In the genomic region with DNA sequence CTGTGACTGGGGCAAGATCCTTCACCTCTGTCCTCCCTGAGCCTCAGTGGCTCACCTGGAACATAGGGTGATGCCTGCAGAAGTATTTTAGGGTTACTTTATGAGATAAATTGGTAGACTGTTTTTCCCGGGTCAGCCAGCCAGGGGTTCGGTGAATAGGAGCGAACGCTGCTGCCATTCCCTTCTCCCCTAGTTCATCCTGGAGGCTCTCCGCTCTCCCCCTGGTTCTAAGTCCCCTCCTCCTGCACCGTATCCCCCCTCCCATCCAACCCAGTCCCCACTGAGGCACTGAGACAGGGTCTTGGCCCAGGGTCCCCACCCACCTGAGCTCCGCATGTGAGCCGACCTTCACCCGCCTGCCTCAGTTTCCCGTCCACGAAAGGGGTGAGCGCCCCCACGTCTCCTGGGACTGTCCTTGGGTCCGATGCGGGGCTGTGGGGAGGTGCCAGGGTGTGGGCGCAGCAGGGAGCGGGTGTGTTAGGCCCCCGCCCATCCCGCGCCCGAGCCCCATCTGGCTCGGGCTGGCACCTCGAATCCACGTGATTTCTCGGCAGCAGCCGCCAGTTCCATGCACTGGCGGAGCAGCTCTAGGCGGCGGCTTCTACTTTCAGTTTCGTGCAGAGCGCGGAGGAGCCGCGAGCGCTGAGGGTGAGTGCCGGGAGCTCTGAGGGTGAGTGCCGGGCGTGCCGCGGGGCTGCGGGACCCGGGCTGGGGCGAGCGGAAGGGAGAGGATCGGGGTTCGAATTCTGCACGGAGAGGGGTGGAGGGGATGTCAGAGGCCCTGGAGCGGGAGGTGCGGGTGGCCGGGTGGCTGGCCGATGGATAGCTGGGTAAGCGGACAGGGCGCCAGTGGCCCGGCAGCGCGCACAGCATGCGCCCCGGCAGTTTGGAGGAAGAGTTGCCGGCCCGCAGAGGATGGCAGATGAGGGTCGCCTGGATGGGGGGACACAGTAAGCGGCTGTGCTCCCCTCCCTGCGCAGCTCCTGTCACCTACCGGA, we compare ENCODE assay signal across 8 cellular contexts. TPM values are rescaled to one million over a fixed set of nuclear protein-coding genes. Genes with fewer than 3 reads are reported as not detected.
A peak's percentile ranks its signal among the peaks of the same experiment; 100 is the strongest.
DNase-seq lines count a peak whose midpoint lies in the region; ATAC-seq and TF ChIP-seq lines count a peak whose summit lies in the region.

A gene with protein sequence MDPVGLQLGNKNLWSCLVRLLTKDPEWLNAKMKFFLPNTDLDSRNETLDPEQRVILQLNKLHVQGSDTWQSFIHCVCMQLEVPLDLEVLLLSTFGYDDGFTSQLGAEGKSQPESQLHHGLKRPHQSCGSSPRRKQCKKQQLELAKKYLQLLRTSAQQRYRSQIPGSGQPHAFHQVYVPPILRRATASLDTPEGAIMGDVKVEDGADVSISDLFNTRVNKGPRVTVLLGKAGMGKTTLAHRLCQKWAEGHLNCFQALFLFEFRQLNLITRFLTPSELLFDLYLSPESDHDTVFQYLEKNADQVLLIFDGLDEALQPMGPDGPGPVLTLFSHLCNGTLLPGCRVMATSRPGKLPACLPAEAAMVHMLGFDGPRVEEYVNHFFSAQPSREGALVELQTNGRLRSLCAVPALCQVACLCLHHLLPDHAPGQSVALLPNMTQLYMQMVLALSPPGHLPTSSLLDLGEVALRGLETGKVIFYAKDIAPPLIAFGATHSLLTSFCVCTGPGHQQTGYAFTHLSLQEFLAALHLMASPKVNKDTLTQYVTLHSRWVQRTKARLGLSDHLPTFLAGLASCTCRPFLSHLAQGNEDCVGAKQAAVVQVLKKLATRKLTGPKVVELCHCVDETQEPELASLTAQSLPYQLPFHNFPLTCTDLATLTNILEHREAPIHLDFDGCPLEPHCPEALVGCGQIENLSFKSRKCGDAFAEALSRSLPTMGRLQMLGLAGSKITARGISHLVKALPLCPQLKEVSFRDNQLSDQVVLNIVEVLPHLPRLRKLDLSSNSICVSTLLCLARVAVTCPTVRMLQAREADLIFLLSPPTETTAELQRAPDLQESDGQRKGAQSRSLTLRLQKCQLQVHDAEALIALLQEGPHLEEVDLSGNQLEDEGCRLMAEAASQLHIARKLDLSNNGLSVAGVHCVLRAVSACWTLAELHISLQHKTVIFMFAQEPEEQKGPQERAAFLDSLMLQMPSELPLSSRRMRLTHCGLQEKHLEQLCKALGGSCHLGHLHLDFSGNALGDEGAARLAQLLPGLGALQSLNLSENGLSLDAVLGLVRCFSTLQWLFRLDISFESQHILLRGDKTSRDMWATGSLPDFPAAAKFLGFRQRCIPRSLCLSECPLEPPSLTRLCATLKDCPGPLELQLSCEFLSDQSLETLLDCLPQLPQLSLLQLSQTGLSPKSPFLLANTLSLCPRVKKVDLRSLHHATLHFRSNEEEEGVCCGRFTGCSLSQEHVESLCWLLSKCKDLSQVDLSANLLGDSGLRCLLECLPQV (N-terminal part only) (plus strand): TSS at position 610 of the 998 bp plus-strand sequence. CDS start 31,156 bp downstream, outside the sequence.

- no peaks in the 10 kb centered on the region for H3K27me3 ChIP-seq in A673 (replicated peaks; ENCODE audit: insufficient read depth, low read depth, low read length, poor library complexity)

- no peaks in the 10 kb centered on the region for H3K9me3 ChIP-seq in A673 (ENCODE audit: low read depth, low read length, poor library complexity, severe bottlenecking)

- H3K4me3 ChIP-seq in A673 (ENCODE audit: low read depth, low read length, poor library complexity, severe bottlenecking) (peak within 1 kb of the TSS; percentile 60), choroid plexus epithelial cell (ENCODE audit: low read depth, low read length) (peak within 1 kb of the TSS; percentile 81)

- ATAC-seq in HG03064 (IDR thresholded peaks at IDR 0.05; ENCODE audit: low read depth, unreplicated experiment) = peak; percentile 67
- ATAC-seq in left colon = peak; percentile 72

- DNase-seq in A673 (ENCODE audit: low spot score) (peak; percentile 91), NCI-H460 (ENCODE audit: extremely low read depth, low read depth) (peak; percentile 78), choroid plexus epithelial cell (ENCODE audit: low read depth) (peak; percentile 80), left colon (peak; percentile 93 to 95)
- peak; percentile 96 to 97 for DNase-seq in activated CD4-positive, alpha-beta T cell treated with anti-CD3 and anti-CD28 coated beads for 4 hours
- peak; percentile 92 to 97 for DNase-seq in stimulated activated CD4-positive, alpha-beta T cell treated with anti-CD3 and anti-CD28 coated beads, Interleukin-1b, Interleukin-23, amount 100 ng/mL, for 4 hours (ENCODE audit: low read depth in 2 of 2)

- H3K27ac ChIP-seq in A673 (ENCODE audit: low read depth, low read length, poor library complexity, severe bottlenecking) = peak within 1 kb of the TSS; percentile 53

- TF ChIP-seq CTCF in A673 (conservative IDR thresholded peaks at IDR 0.05; ENCODE audit: low read depth, low read length) (no peak), choroid plexus epithelial cell (conservative IDR thresholded peaks at IDR 0.05; ENCODE audit: low read depth, low read length) (no peak)

- POLR2A ChIA-PET in A673 (lab: Charles Lee; ENCODE audit: low non-redundant PET) = interaction anchor here (0.5 kb wide), 1 partner anchor 50 kb away, joined by 3 read pairs; no protein-coding TSS in a partner anchor

- TF ChIP-seq POLR2A in GM18526 (IDR thresholded peaks at IDR 0.05; ENCODE audit: extremely low read depth, insufficient read length) = peak; percentile 87

- peaks cover 12% of the 10 kb centered on the region for H3K4me1 ChIP-seq in A673 (ENCODE audit: insufficient read depth, low read length, poor library complexity, severe bottlenecking)

- CTCF ChIA-PET in A673 (lab: Charles Lee) = no interaction called here

- intact Hi-C loops in A673 (cut with micrococcal nuclease; ENCODE audit: unreplicated experiment) = no loop called here
- intact Hi-C loops in left colon (cut with DNase I, micrococcal nuclease) = no loop called here

- BruUV-seq in A673 (replicated peaks; lab: Mats Ljungman, UMichigan) = no TSS peak

- no peaks in the 10 kb centered on the region for H3K36me3 ChIP-seq in A673 (ENCODE audit: insufficient read depth, low read length, poor library complexity, severe bottlenecking)

RNA-seq across cellular contexts. Expression of the gene that starts here (rescaled TPM):
- total RNA-seq in A673 (2021) (13.1 and 14.2 TPM in 2 replicates), left colon (100 to 1,000 TPM in 1 of 2 donors, 10 to 100 TPM in 1; 57.7 to 125 TPM)
- 9.8 and 11.1 TPM in 2 replicates for total RNA-seq in NCI-H460 (2014; rRNA removed; shearing (Covaris generic))
- polyA plus RNA-seq in NCI-H460 (2014; cell fraction: nucleus; rRNA removed) = 26.0 and 50.4 TPM in 2 replicates

Comparison
In these comparisons a context has a peak if more than half of its experiments do, and no peak if none do; other contexts are left out.
1. Peak in every context shown above with its lines: DNase-seq, ATAC-seq, H3K4me3 ChIP-seq and H3K27ac ChIP-seq.